Comparison of ENCODE assay signal across 16 cellular contexts in genomic region chr2:207245526-207245925, GRCh38.
"Had no signal": no experiment of that assay in that cellular context is flagged by ENCODE, and none has a peak within 500 bp of the region (broad histone marks: within the 10 kb centered on the region; RNA-seq: fewer than 3 reads in every experiment).

No MANE protein-coding gene starts in this region.

- H3K9me3 ChIP-seq: esophagus muscularis mucosa, left ventricle myocardium inferior, neutrophil, thoracic aorta had no signal

- H3K4me3 Mint-ChIP-seq: activated T-helper 17 cell treated with anti-CD3 and anti-CD28 coated beads, Interleukin-2, amount 50 U/mL, for 72 hours; central memory CD8-positive, alpha-beta T cell; naive thymus-derived CD8-positive, alpha-beta T cell had no signal

- H3K36me3 Mint-ChIP-seq: naive thymus-derived CD8-positive, alpha-beta T cell had no signal

- H3K4me1 Mint-ChIP-seq: central memory CD8-positive, alpha-beta T cell had no signal

- H3K27ac Mint-ChIP-seq: activated T-helper 17 cell treated with anti-CD3 and anti-CD28 coated beads, Interleukin-2, amount 50 U/mL, for 72 hours; naive thymus-derived CD8-positive, alpha-beta T cell had no signal

- H3K9me3 Mint-ChIP-seq: activated T-helper 17 cell treated with anti-CD3 and anti-CD28 coated beads, Interleukin-2, amount 50 U/mL, for 72 hours; central memory CD8-positive, alpha-beta T cell; naive thymus-derived CD8-positive, alpha-beta T cell had no signal

- H3K4me1 ChIP-seq: left ventricle myocardium inferior had no signal

- ATAC-seq: activated CD4-positive, CD25-positive, alpha-beta regulatory T cell treated with anti-CD3 and anti-CD28 coated beads, Interleukin-2, amount 50 U/mL, for 24 hours; activated T-helper 17 cell treated with anti-CD3 and anti-CD28 coated beads, Interleukin-2, amount 50 U/mL, for 72 hours; naive thymus-derived CD8-positive, alpha-beta T cell had no signal

- H3K36me3 ChIP-seq: brain microvascular endothelial cell, esophagus muscularis mucosa, left ventricle myocardium inferior, neutrophil, thoracic aorta had no signal

- H3K27ac ChIP-seq: brain microvascular endothelial cell, coronary artery, esophagus muscularis mucosa, left ventricle myocardium inferior, neutrophil, thoracic aorta had no signal

- H3K27me3 Mint-ChIP-seq: activated T-helper 17 cell treated with anti-CD3 and anti-CD28 coated beads, Interleukin-2, amount 50 U/mL, for 72 hours; central memory CD8-positive, alpha-beta T cell; naive thymus-derived CD8-positive, alpha-beta T cell had no signal

- H3K4me3 ChIP-seq: coronary artery, esophagus muscularis mucosa, left ventricle myocardium inferior, thoracic aorta had no signal

- H3K27me3 ChIP-seq: brain microvascular endothelial cell, esophagus muscularis mucosa, neutrophil had no signal

- DNase-seq: activated CD4-positive, alpha-beta T cell treated with anti-CD3 and anti-CD28 coated beads, Interleukin-2, amount 50 U/mL, for 1 hour; activated naive CD4-positive, alpha-beta T cell treated with Interleukin-2 at 50 U/mL for 16 hours; activated T-cell treated with anti-CD3 and anti-CD28 coated beads for 4 hours; anterior cingulate cortex; brain microvascular endothelial cell; left ventricle myocardium inferior; naive thymus-derived CD8-positive, alpha-beta T cell; stimulated activated CD4-positive, alpha-beta T cell treated with anti-CD3 and anti-CD28 coated beads, Interleukin-12 subunit alpha, Interleukin-12 subunit beta, amount 100 ng/mL, for 4 hours; stimulated activated CD4-positive, alpha-beta T cell treated with anti-CD3 and anti-CD28 coated beads, Interleukin-2, amount 100 ng/mL, for 24 hours had no signal
